20 cellular contexts compared by ENCODE assay signal in genomic region chr10:107118866-107119265, GRCh38. TPM values are rescaled to one million over a fixed set of nuclear protein-coding genes. Genes with fewer than 3 reads are reported as not detected.
A peak's percentile ranks its signal among the peaks of the same experiment; 100 is the strongest.
DNase-seq lines count a peak whose midpoint lies in the region; ATAC-seq, FAIRE-seq and TF ChIP-seq lines count a peak whose summit lies in the region.
"Had no signal": no experiment of that assay in that cellular context is flagged by ENCODE, and none has a peak within 500 bp of the region (broad histone marks: within the 10 kb centered on the region; RNA-seq: fewer than 3 reads in every experiment).

No MANE protein-coding gene starts in this region.

- no peaks in the 10 kb centered on the region for H3K27me3 ChIP-seq in GM12878 (replicated peaks in 1 of 2; ENCODE audit: control insufficient read depth in 2 of 2, insufficient read depth in 2 of 2, low read length in 1 of 2)

- RAD21 ChIA-PET in GM12878 (lab: Charles Lee; ENCODE audit: unreplicated experiment) = no interaction called here

- TF ChIP-seq EP300 in GM12878 (IDR thresholded peaks at IDR 0.05; ENCODE audit: borderline replicate concordance in 1 of 2, control insufficient read depth in 1 of 2, low read depth in 2 of 2, low read length in 2 of 2) = no peak

- no peak overlapping the region for H3K27ac Mint-ChIP-seq in immature natural killer cell
- H3K27ac Mint-ChIP-seq: T-helper 2 cell treated with Interferon-gamma antibody and Interleukin-4, amounts not matched to agents 5 μg/mL and 100 μg/mL, for 36 hours had no signal

- no peak for DNase-seq in GM12878 (ENCODE audit: low read depth, low spot score)
- DNase-seq in foreskin fibroblast = no peak
- DNase-seq in DMS 273 treated with DMSO at 0.1 percent for 48 hours (lab: John Stamatoyannopoulos, UW) = no peak
- DNase-seq in immature natural killer cell = no peak
- DNase-seq: C1 segment of cervical spinal cord, GDM1, HCEC 1CT, NCI-H1092, NCI-H146, NCI-H2081 treated with DMSO at 0.1 percent for 48 hours, NCI-H510A, NCI-H774 had no signal

- CTCF ChIA-PET in GM12878 (lab: Yijun Ruan, JAX) = interaction anchor here (0.8 kb wide), 1 partner anchor 406 kb away, joined by 3 read pairs; no protein-coding TSS in a partner anchor

- FAIRE-seq in GM12878 (lab: Jason Lieb, UNC) = no peak

- no peak for TF ChIP-seq RAD21 in GM12878 (IDR thresholded peaks at IDR 0.05; ENCODE audit: insufficient read depth, low read depth, low read length)

- POLR2A ChIA-PET in GM12878 (lab: Charles Lee) = no interaction called here

- no peaks in the 10 kb centered on the region for H3K9me3 ChIP-seq in GM12878 (replicated peaks; ENCODE audit: control insufficient read depth, insufficient read depth, low read length)

- SMC1A ChIA-PET in GM12878 (lab: Charles Lee; ENCODE audit: uncharacterized antibody, unreplicated experiment) = interaction anchor here (0.7 to 1.5 kb wide), 3 partner anchors 11 to 499 kb away, joined by 3 to 4 read pairs (median 3); no protein-coding TSS in a partner anchor

- no peaks in the 10 kb centered on the region for H3K79me2 ChIP-seq in GM12878 (ENCODE audit: control insufficient read depth, insufficient read depth, low read length)

- H3K36me3 Mint-ChIP-seq in immature natural killer cell = no peaks in the 10 kb centered on the region

- no peaks in the 10 kb centered on the region for H3K4me1 ChIP-seq in GM12878 (ENCODE audit: control insufficient read depth, insufficient read depth, low read length)

- BruUV-seq in GM12878 (replicated peaks; lab: Mats Ljungman, UMichigan) = no TSS peak

- no peak overlapping the region for H3K27ac ChIP-seq in GM12878 (ENCODE audit: control insufficient read depth, insufficient read depth)
- H3K27ac ChIP-seq: KMS-11 had no signal

- no peak overlapping the region for H3K4me2 ChIP-seq in GM12878 (ENCODE audit: control insufficient read depth, insufficient read depth)
- H3K4me2 ChIP-seq: KMS-11 had no signal

- H3K4me3 ChIP-seq in GM12878 = no peak overlapping the region
- no peak overlapping the region for H3K4me3 ChIP-seq in foreskin fibroblast (ENCODE audit: low read depth in 1 of 2, low read length in 2 of 2)

- no peak for TF ChIP-seq POLR2A in GM12878 (IDR thresholded peaks at IDR 0.05; ENCODE audit: low read depth, low read length)

- peaks cover 0 to 4% (median 0%) of the 10 kb centered on the region in 6 donors for H3K9me3 Mint-ChIP-seq in immature natural killer cell

- intact Hi-C loops in GM12878 (cut with micrococcal nuclease; ENCODE audit: unreplicated experiment) = no loop called here

- H3K36me3 ChIP-seq in GM12878 (ENCODE audit: control insufficient read depth in 2 of 2, insufficient read depth in 2 of 2, low read length in 1 of 2) = no peaks in the 10 kb centered on the region

- H3K4me1 Mint-ChIP-seq in immature natural killer cell = no peaks in the 10 kb centered on the region

- H2AFZ ChIP-seq in GM12878 (ENCODE audit: control insufficient read depth, low read depth, low read length) = no peak overlapping the region

- peak; percentile 87 for ATAC-seq in GM18870 (IDR thresholded peaks at IDR 0.05; ENCODE audit: unreplicated experiment)
- peak; percentile 55 for ATAC-seq in HG02588 (IDR thresholded peaks at IDR 0.05; ENCODE audit: unreplicated experiment)
- peak; percentile 51 for ATAC-seq in HG03280 (IDR thresholded peaks at IDR 0.05; ENCODE audit: unreplicated experiment)
- peak; percentile 82 for ATAC-seq in GM12878
- ATAC-seq: Panc1, Right ventricle myocardium inferior had no signal

- TF ChIP-seq CTCF in GM12878 (IDR thresholded peaks at IDR 0.05 in 2 of 3, conservative IDR thresholded peaks at IDR 0.05 in 1 of 3; ENCODE audit: control insufficient read depth in 2 of 3, extremely low read depth in 1 of 3, insufficient read depth in 1 of 3, low read depth in 3 of 3, low read length in 3 of 3) = no peak
- TF ChIP-seq CTCF in foreskin fibroblast (IDR thresholded peaks at IDR 0.05; ENCODE audit: low read depth, low read length) = no peak

- H3K27me3 Mint-ChIP-seq in immature natural killer cell (ENCODE audit: low read depth in 3 of 3) = peaks cover 0 to 2% (median 1%) of the 10 kb centered on the region in 3 donors

- H4K20me1 ChIP-seq in GM12878 (ENCODE audit: control insufficient read depth, insufficient read depth) = no peaks in the 10 kb centered on the region

- H3K4me3 Mint-ChIP-seq in immature natural killer cell = no peak overlapping the region
- H3K4me3 Mint-ChIP-seq: T-helper 2 cell treated with Interferon-gamma antibody and Interleukin-4, amounts not matched to agents 5 μg/mL and 100 μg/mL, for 36 hours had no signal

- H3K9ac ChIP-seq in GM12878 (ENCODE audit: control insufficient read depth, insufficient read depth, low read length) = no peak overlapping the region
- H3K9ac ChIP-seq: KMS-11 had no signal

- in situ Hi-C loops in GM12878 (cut with MboI) = no loop called here

TF ChIP-seq in GM12878, 131 proteins besides CTCF, POLR2A, EP300 and RAD21 (continues in another document):
- TF ChIP-seq PRDM15 (CRISPR knock-in tag; IDR thresholded peaks at IDR 0.05) = no peak
- TF ChIP-seq ZNF274 (IDR thresholded peaks at IDR 0.05; ENCODE audit: insufficient read depth, insufficient read length) = no peak
- no peak for TF ChIP-seq RUNX3 (IDR thresholded peaks at IDR 0.05; ENCODE audit: low read length)
- no peak for TF ChIP-seq SUPT20H (IDR thresholded peaks at IDR 0.05; ENCODE audit: borderline replicate concordance, control insufficient read depth, low read depth, low read length)

RNA-seq across cellular contexts. Expression of gene SORCS1, which starts 45.6 kb away (rescaled TPM):
- 2.0 and 2.5 TPM in 2 replicates for total RNA-seq in GM12878 (2013; cell fraction: nucleolus; rRNA removed)
- under 0.01 and 0.17 TPM in 2 replicates for total RNA-seq in GM12878 (2014; rRNA removed)
- 0.04 and 0.09 TPM in 2 replicates for total RNA-seq in GM12878 (2014; rRNA removed; fragmentation: Illumina TruSeq; extraction: Trizol)
- 0.08 and 0.15 TPM in 2 replicates for total RNA-seq in GM12878 (2021)
- not detected for polyA plus RNA-seq in GM12878 (2011; ENCODE audit: low read depth)
- polyA plus RNA-seq in GM12878 (2011; rRNA removed) = 9.4 and 9.6 TPM in 2 replicates
- 6.2 and 6.3 TPM in 2 replicates for polyA plus RNA-seq in GM12878 (2011; cell fraction: cytosol; rRNA removed)
- polyA plus RNA-seq in GM12878 (2011; cell fraction: nucleus; rRNA removed) = 17.9 and 23.0 TPM in 2 replicates
- polyA plus RNA-seq in GM12878 (2012) = 0.03 TPM in 1 of 2 replicates, not detected in the other
- polyA plus RNA-seq in GM12878 (2014; fragmentation: Illumina TruSeq; extraction: Trizol) = 0.06 and 0.08 TPM in 2 replicates
- polyA plus RNA-seq in GM12878 (2014; fragmentation: Nextera tagmentation; extraction: Ambion mirVana) = under 1 TPM in 1 of 2 experiments, not detected in 1; 0.02 TPM
- polyA plus RNA-seq in GM12878 (2014; rRNA removed) = 0.04 TPM in 2 replicates
- not detected for polyA plus RNA-seq in GM12878 (2016; fragmentation: Nextera tagmentation; extraction: Ambion mirVana)
- 22.3 and 31.4 TPM in 2 replicates for polyA minus RNA-seq in GM12878 (2011; rRNA and poly(A)+ RNA removed)
- polyA minus RNA-seq in GM12878 (2011; cell fraction: cytosol; rRNA and poly(A)+ RNA removed) = 5.5 and 5.7 TPM in 2 replicates
- 18.1 and 25.5 TPM in 2 replicates for polyA minus RNA-seq in GM12878 (2011; cell fraction: nucleus; rRNA and poly(A)+ RNA removed)
- not detected for polyA plus RNA-seq in immature natural killer cell
- total RNA-seq: M059J had no signal
